Comparison of ENCODE assay signal across 10 cellular contexts in the genomic region with DNA sequence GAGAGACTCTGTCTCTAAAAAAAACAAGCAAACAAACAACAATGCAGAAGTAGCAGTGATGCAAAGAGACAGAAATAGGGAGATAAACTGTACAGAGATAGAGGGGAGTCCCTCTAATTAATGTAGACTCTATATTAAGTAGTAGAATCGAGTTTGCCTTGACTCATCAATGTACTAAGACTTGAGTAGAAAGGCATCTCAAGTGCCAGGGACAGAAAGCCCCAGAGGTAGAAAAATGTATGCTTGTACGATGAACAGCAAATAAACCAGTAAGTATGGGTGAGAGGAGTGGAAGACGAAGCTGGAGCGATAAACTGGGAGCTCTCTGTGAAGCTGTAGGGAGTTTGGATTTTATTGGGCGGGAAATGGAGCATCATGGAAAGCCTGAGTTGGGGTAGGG.
"Had no signal": no experiment of that assay in that cellular context is flagged by ENCODE, and none has a peak within 500 bp of the region (broad histone marks: within the 10 kb centered on the region; RNA-seq: fewer than 3 reads in every experiment).

No MANE protein-coding gene starts in this region.

- H3K4me2 ChIP-seq: GM23338 had no signal

- H3K27ac ChIP-seq: GM23248 had no signal

- H3K9me3 ChIP-seq: HAP-1 had no signal

- DNase-seq: GM23248, GOT3, H7, H9, HCEC 1CT, HFFc6 had no signal

- H3K36me3 ChIP-seq: HAP-1 had no signal

- H3K4me3 ChIP-seq: GM23248, GM23338, HAP-1 had no signal

- H3K9ac ChIP-seq: GM23248 had no signal

- H2AFZ ChIP-seq: GM23248, GM23338 had no signal

- FAIRE-seq: H1, H54 had no signal
